In genomic region chrX:31243804-31244203, GRCh38 we compare ENCODE assay signal across 11 cellular contexts.
"Had no signal": no experiment of that assay in that cellular context is flagged by ENCODE, and none has a peak within 500 bp of the region (broad histone marks: within the 10 kb centered on the region; RNA-seq: fewer than 3 reads in every experiment).

No MANE protein-coding gene starts in this region.

- H3K36me3 ChIP-seq: HAP-1 had no signal

- H3K9me3 ChIP-seq: HAP-1 had no signal

- H3K27ac Mint-ChIP-seq: HFFc6, IgD-negative memory B cell had no signal

- H3K4me3 ChIP-seq: GM23248, HAP-1 had no signal

- H3K9ac ChIP-seq: GM23248, KMS-11 had no signal

- ATAC-seq: HCT116, HepG2 had no signal

- H3K4me1 ChIP-seq: HAP-1 had no signal

- H3K27me3 Mint-ChIP-seq: IgD-negative memory B cell had no signal

- H3K36me3 Mint-ChIP-seq: IgD-negative memory B cell had no signal

- H3K4me2 ChIP-seq: KMS-11 had no signal

- H3K9me3 Mint-ChIP-seq: HFFc6 had no signal

- FAIRE-seq: HepG2 had no signal

- H3K27ac ChIP-seq: GM23248, HL-60, KMS-11 had no signal

- H2AFZ ChIP-seq: GM23248 had no signal

- DNase-seq: GM23248, GOT3, H7, HFFc6, KBM-7 had no signal

- H3K4me3 Mint-ChIP-seq: HFFc6, IgD-negative memory B cell had no signal
